In the genomic region with DNA sequence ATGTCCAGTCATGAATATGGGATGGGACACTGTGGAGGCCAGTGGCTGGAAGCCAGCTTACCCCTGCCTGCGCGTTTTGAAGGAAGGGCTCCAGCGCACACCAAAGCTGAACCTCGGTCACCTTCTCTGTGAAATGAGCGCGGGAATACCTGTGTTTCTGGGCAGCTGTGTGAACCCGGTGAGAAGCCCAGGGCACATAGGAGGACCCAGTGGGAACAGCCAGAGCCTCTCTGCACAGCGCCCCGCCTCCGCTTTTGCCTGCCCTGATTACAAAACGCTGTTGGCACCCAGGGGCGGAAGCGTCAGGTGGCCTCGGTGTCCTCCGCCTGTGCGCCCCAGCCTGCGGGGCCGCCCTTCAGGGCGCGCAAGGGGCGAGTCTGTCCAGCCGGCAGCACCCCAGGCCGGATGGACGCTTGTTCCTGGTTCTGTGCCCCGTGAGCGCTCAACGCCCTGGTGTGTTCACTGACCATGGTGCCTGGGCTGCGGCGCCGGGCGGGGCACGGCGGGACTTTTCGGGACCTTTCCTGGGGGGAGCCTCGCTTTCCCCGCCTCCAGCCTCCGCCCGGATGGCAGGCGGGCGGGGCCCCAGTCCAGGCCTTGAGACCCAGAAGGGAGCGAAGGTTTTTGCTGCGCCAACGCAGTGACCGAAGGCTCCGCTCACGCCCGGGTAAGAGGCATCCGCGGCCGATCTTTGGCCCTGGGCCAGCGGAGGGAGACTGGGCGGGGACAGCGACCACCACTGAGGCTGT, we compare ENCODE assay signal across 1 cellular context.
A peak's percentile ranks its signal among the peaks of the same experiment; 100 is the strongest.
TF ChIP-seq lines count a peak whose summit lies in the region.

A gene (plus strand): TSS at position 588 of the 749 bp plus-strand sequence. CDS start 23,895 bp downstream, outside the sequence.

TF ChIP-seq in HepG2, 621 proteins besides CTCF, POLR2A, EP300 and RAD21 (continued from another document and continues in another):
- TF ChIP-seq, protein P1, sequence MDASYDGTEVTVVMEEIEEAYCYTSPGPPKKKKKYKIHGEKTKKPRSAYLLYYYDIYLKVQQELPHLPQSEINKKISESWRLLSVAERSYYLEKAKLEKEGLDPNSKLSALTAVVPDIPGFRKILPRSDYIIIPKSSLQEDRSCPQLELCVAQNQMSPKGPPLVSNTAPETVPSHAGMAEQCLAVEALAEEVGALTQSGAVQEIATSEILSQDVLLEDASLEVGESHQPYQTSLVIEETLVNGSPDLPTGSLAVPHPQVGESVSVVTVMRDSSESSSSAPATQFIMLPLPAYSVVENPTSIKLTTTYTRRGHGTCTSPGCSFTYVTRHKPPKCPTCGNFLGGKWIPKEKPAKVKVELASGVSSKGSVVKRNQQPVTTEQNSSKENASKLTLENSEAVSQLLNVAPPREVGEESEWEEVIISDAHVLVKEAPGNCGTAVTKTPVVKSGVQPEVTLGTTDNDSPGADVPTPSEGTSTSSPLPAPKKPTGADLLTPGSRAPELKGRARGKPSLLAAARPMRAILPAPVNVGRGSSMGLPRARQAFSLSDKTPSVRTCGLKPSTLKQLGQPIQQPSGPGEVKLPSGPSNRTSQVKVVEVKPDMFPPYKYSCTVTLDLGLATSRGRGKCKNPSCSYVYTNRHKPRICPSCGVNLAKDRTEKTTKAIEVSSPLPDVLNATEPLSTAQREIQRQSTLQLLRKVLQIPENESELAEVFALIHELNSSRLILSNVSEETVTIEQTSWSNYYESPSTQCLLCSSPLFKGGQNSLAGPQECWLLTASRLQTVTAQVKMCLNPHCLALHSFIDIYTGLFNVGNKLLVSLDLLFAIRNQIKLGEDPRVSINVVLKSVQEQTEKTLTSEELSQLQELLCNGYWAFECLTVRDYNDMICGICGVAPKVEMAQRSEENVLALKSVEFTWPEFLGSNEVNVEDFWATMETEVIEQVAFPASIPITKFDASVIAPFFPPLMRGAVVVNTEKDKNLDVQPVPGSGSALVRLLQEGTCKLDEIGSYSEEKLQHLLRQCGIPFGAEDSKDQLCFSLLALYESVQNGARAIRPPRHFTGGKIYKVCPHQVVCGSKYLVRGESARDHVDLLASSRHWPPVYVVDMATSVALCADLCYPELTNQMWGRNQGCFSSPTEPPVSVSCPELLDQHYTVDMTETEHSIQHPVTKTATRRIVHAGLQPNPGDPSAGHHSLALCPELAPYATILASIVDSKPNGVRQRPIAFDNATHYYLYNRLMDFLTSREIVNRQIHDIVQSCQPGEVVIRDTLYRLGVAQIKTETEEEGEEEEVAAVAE (CRISPR knock-in tag; IDR thresholded peaks at IDR 0.05; ENCODE audit: borderline replicate concordance): 0 out of 2 replicates have a peak, but pooled peaks have one; percentile 29
- no peak for TF ChIP-seq NR3C1 (CRISPR knock-in tag; IDR thresholded peaks at IDR 0.05)
- TF ChIP-seq ELF1 (CRISPR knock-in tag; IDR thresholded peaks at IDR 0.05): peak; percentile 71
- TF ChIP-seq ZFP37 (CRISPR knock-in tag; IDR thresholded peaks at IDR 0.05; ENCODE audit: borderline replicate concordance): no peak
- TF ChIP-seq HNF4A (CRISPR knock-in tag; IDR thresholded peaks at IDR 0.05): peak; percentile 50
- peak; percentile 46; the same call in 1 of the 2 replicates for TF ChIP-seq MYC (CRISPR knock-in tag; IDR thresholded peaks at IDR 0.05; ENCODE audit: borderline replicate concordance)
- TF ChIP-seq ZNF253 (CRISPR knock-in tag; IDR thresholded peaks at IDR 0.05; ENCODE audit: borderline replicate concordance): peak; percentile 47; the same call in 1 of the 2 replicates
- peak; percentile 26; the same call in 1 of the 2 replicates for TF ChIP-seq NFYC (CRISPR knock-in tag; IDR thresholded peaks at IDR 0.05)
- TF ChIP-seq ZKSCAN8 (CRISPR knock-in tag; IDR thresholded peaks at IDR 0.05; ENCODE audit: borderline replicate concordance): no peak
- TF ChIP-seq, protein P2, sequence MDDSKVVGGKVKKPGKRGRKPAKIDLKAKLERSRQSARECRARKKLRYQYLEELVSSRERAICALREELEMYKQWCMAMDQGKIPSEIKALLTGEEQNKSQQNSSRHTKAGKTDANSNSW (CRISPR knock-in tag; IDR thresholded peaks at IDR 0.05; ENCODE audit: borderline replicate concordance): no peak
- no peak for TF ChIP-seq KDM6A (CRISPR knock-in tag; IDR thresholded peaks at IDR 0.05; ENCODE audit: low read depth)
- TF ChIP-seq, protein P3, sequence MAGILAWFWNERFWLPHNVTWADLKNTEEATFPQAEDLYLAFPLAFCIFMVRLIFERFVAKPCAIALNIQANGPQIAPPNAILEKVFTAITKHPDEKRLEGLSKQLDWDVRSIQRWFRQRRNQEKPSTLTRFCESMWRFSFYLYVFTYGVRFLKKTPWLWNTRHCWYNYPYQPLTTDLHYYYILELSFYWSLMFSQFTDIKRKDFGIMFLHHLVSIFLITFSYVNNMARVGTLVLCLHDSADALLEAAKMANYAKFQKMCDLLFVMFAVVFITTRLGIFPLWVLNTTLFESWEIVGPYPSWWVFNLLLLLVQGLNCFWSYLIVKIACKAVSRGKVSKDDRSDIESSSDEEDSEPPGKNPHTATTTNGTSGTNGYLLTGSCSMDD (CRISPR knock-in tag; IDR thresholded peaks at IDR 0.05): no peak
- TF ChIP-seq, protein P4, sequence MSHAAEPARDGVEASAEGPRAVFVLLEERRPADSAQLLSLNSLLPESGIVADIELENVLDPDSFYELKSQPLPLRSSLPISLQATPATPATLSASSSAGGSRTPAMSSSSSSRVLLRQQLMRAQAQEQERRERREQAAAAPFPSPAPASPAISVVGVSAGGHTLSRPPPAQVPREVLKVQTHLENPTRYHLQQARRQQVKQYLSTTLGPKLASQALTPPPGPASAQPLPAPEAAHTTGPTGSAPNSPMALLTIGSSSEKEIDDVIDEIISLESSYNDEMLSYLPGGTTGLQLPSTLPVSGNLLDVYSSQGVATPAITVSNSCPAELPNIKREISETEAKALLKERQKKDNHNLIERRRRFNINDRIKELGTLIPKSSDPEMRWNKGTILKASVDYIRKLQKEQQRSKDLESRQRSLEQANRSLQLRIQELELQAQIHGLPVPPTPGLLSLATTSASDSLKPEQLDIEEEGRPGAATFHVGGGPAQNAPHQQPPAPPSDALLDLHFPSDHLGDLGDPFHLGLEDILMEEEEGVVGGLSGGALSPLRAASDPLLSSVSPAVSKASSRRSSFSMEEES (CRISPR knock-in tag; IDR thresholded peaks at IDR 0.05): 0 out of 2 replicates have a peak, but pooled peaks have one; percentile 44
- TF ChIP-seq, protein P5, sequence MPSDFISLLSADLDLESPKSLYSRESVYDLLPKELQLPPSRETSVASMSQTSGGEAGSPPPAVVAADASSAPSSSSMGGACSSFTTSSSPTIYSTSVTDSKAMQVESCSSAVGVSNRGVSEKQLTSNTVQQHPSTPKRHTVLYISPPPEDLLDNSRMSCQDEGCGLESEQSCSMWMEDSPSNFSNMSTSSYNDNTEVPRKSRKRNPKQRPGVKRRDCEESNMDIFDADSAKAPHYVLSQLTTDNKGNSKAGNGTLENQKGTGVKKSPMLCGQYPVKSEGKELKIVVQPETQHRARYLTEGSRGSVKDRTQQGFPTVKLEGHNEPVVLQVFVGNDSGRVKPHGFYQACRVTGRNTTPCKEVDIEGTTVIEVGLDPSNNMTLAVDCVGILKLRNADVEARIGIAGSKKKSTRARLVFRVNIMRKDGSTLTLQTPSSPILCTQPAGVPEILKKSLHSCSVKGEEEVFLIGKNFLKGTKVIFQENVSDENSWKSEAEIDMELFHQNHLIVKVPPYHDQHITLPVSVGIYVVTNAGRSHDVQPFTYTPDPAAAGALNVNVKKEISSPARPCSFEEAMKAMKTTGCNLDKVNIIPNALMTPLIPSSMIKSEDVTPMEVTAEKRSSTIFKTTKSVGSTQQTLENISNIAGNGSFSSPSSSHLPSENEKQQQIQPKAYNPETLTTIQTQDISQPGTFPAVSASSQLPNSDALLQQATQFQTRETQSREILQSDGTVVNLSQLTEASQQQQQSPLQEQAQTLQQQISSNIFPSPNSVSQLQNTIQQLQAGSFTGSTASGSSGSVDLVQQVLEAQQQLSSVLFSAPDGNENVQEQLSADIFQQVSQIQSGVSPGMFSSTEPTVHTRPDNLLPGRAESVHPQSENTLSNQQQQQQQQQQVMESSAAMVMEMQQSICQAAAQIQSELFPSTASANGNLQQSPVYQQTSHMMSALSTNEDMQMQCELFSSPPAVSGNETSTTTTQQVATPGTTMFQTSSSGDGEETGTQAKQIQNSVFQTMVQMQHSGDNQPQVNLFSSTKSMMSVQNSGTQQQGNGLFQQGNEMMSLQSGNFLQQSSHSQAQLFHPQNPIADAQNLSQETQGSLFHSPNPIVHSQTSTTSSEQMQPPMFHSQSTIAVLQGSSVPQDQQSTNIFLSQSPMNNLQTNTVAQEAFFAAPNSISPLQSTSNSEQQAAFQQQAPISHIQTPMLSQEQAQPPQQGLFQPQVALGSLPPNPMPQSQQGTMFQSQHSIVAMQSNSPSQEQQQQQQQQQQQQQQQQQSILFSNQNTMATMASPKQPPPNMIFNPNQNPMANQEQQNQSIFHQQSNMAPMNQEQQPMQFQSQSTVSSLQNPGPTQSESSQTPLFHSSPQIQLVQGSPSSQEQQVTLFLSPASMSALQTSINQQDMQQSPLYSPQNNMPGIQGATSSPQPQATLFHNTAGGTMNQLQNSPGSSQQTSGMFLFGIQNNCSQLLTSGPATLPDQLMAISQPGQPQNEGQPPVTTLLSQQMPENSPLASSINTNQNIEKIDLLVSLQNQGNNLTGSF (CRISPR knock-in tag; IDR thresholded peaks at IDR 0.05): no peak; the same call in 1 of the 2 replicates
- TF ChIP-seq, protein P6, sequence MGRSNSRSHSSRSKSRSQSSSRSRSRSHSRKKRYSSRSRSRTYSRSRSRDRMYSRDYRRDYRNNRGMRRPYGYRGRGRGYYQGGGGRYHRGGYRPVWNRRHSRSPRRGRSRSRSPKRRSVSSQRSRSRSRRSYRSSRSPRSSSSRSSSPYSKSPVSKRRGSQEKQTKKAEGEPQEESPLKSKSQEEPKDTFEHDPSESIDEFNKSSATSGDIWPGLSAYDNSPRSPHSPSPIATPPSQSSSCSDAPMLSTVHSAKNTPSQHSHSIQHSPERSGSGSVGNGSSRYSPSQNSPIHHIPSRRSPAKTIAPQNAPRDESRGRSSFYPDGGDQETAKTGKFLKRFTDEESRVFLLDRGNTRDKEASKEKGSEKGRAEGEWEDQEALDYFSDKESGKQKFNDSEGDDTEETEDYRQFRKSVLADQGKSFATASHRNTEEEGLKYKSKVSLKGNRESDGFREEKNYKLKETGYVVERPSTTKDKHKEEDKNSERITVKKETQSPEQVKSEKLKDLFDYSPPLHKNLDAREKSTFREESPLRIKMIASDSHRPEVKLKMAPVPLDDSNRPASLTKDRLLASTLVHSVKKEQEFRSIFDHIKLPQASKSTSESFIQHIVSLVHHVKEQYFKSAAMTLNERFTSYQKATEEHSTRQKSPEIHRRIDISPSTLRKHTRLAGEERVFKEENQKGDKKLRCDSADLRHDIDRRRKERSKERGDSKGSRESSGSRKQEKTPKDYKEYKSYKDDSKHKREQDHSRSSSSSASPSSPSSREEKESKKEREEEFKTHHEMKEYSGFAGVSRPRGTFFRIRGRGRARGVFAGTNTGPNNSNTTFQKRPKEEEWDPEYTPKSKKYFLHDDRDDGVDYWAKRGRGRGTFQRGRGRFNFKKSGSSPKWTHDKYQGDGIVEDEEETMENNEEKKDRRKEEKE (IDR thresholded peaks at IDR 0.05): no peak
- TF ChIP-seq ZMYM4 (CRISPR knock-in tag; IDR thresholded peaks at IDR 0.05): peak; percentile 63; the same call in 1 of the 2 replicates
- TF ChIP-seq, protein P7, sequence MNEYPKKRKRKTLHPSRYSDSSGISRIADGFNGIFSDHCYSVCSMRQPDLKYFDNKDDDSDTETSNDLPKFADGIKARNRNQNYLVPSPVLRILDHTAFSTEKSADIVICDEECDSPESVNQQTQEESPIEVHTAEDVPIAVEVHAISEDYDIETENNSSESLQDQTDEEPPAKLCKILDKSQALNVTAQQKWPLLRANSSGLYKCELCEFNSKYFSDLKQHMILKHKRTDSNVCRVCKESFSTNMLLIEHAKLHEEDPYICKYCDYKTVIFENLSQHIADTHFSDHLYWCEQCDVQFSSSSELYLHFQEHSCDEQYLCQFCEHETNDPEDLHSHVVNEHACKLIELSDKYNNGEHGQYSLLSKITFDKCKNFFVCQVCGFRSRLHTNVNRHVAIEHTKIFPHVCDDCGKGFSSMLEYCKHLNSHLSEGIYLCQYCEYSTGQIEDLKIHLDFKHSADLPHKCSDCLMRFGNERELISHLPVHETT (CRISPR knock-in tag; conservative IDR thresholded peaks at IDR 0.05): no peak; the same call in 1 of the 2 replicates
- TF ChIP-seq, protein P8, sequence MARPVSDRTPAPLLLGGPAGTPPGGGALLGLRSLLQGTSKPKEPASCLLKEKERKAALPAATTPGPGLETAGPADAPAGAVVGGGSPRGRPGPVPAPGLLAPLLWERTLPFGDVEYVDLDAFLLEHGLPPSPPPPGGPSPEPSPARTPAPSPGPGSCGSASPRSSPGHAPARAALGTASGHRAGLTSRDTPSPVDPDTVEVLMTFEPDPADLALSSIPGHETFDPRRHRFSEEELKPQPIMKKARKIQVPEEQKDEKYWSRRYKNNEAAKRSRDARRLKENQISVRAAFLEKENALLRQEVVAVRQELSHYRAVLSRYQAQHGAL (CRISPR knock-in tag; IDR thresholded peaks at IDR 0.05; ENCODE audit: not compliant biosample characterization): no peak
- no peak; the same call in 1 of the 2 replicates for TF ChIP-seq SPEN (CRISPR knock-in tag; IDR thresholded peaks at IDR 0.05; ENCODE audit: low read depth)
- TF ChIP-seq ZNF652 (CRISPR knock-in tag; IDR thresholded peaks at IDR 0.05; ENCODE audit: borderline replicate concordance, low read depth): no peak
- 0 out of 2 replicates have a peak, but pooled peaks have one; percentile 40 for TF ChIP-seq RCOR2 (CRISPR knock-in tag; IDR thresholded peaks at IDR 0.05)
- peak; percentile 71 for TF ChIP-seq KDM2A (CRISPR knock-in tag; IDR thresholded peaks at IDR 0.05; ENCODE audit: borderline replicate concordance, low read depth)
- TF ChIP-seq RFX3 (CRISPR knock-in tag; IDR thresholded peaks at IDR 0.05): no peak
- peak; percentile 59 for TF ChIP-seq RARA (CRISPR knock-in tag; IDR thresholded peaks at IDR 0.05)
- peak; percentile 63 for TF ChIP-seq YEATS2 (CRISPR knock-in tag; IDR thresholded peaks at IDR 0.05; ENCODE audit: borderline replicate concordance)
- no peak for TF ChIP-seq PAX8 (CRISPR knock-in tag; IDR thresholded peaks at IDR 0.05; ENCODE audit: borderline replicate concordance)
- peak; percentile 40; the same call in 1 of the 2 replicates for TF ChIP-seq THAP11 (CRISPR knock-in tag; IDR thresholded peaks at IDR 0.05)
- TF ChIP-seq ZNF891 (CRISPR knock-in tag; IDR thresholded peaks at IDR 0.05): no peak
- TF ChIP-seq, protein P9, sequence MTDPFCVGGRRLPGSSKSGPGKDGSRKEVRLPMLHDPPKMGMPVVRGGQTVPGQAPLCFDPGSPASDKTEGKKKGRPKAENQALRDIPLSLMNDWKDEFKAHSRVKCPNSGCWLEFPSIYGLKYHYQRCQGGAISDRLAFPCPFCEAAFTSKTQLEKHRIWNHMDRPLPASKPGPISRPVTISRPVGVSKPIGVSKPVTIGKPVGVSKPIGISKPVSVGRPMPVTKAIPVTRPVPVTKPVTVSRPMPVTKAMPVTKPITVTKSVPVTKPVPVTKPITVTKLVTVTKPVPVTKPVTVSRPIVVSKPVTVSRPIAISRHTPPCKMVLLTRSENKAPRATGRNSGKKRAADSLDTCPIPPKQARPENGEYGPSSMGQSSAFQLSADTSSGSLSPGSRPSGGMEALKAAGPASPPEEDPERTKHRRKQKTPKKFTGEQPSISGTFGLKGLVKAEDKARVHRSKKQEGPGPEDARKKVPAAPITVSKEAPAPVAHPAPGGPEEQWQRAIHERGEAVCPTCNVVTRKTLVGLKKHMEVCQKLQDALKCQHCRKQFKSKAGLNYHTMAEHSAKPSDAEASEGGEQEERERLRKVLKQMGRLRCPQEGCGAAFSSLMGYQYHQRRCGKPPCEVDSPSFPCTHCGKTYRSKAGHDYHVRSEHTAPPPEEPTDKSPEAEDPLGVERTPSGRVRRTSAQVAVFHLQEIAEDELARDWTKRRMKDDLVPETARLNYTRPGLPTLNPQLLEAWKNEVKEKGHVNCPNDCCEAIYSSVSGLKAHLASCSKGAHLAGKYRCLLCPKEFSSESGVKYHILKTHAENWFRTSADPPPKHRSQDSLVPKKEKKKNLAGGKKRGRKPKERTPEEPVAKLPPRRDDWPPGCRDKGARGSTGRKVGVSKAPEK (CRISPR knock-in tag; IDR thresholded peaks at IDR 0.05; ENCODE audit: borderline replicate concordance): no peak
